ENCODE assay signal across 1 cellular context in the genomic region with DNA sequence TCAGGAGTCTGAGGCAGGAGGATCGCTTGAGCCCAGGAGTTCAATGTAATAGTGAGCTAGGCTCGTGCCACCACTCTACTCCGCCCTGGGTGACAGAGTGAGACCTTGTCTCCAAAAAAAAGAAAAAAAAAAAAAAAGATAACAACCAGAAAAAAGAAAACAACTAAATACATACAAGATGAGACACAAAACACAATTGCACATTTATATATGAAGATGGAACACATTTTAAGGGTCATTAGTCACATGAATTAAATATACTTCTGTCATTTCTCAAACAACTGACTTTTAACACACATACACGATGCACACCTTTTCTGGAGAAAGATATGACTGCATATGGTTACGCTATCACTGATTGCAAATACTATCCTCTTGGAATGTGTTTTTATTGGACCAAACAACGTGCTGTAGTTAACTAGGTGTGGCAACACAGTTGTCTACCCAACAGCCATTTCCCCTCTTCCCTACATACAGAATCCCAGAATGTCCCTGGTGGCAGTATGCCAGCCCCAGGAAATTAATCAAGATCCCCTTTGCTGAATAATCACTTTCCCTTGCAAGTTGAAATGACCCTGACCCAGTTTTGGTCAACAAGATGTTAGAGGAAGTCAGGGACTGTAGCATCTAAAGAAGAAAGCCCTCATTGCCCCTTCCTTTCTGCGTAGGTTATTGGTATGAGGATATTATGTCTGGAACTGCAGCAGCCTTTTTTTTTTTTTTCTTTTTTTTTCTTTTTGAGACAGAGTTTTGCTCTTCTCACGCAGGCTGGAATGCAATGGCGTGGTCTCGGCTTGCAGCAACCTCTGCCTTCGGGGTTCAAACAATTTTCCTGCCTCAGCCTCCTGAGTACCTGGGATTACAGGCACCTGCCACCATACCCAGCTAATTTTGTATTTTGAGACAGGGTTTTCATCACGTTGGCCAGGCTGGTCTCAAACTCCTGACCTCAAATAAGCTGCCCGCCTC.
TF ChIP-seq lines count a peak whose summit lies in the region.

No MANE protein-coding gene starts in this region.

TF ChIP-seq in GM12878, 131 proteins besides CTCF, POLR2A, EP300 and RAD21:
- TF ChIP-seq, protein P1, sequence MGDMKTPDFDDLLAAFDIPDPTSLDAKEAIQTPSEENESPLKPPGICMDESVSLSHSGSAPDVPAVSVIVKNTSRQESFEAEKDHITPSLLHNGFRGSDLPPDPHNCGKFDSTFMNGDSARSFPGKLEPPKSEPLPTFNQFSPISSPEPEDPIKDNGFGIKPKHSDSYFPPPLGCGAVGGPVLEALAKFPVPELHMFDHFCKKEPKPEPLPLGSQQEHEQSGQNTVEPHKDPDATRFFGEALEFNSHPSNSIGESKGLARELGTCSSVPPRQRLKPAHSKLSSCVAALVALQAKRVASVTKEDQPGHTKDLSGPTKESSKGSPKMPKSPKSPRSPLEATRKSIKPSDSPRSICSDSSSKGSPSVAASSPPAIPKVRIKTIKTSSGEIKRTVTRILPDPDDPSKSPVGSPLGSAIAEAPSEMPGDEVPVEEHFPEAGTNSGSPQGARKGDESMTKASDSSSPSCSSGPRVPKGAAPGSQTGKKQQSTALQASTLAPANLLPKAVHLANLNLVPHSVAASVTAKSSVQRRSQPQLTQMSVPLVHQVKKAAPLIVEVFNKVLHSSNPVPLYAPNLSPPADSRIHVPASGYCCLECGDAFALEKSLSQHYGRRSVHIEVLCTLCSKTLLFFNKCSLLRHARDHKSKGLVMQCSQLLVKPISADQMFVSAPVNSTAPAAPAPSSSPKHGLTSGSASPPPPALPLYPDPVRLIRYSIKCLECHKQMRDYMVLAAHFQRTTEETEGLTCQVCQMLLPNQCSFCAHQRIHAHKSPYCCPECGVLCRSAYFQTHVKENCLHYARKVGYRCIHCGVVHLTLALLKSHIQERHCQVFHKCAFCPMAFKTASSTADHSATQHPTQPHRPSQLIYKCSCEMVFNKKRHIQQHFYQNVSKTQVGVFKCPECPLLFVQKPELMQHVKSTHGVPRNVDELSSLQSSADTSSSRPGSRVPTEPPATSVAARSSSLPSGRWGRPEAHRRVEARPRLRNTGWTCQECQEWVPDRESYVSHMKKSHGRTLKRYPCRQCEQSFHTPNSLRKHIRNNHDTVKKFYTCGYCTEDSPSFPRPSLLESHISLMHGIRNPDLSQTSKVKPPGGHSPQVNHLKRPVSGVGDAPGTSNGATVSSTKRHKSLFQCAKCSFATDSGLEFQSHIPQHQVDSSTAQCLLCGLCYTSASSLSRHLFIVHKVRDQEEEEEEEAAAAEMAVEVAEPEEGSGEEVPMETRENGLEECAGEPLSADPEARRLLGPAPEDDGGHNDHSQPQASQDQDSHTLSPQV (IDR thresholded peaks at IDR 0.05), result no peak
- TF ChIP-seq POLR2AphosphoS2 (IDR thresholded peaks at IDR 0.05; ENCODE audit: low read depth, low read length), result peak; percentile 24; the same call in 1 of the 2 replicates
